In the genomic region with DNA sequence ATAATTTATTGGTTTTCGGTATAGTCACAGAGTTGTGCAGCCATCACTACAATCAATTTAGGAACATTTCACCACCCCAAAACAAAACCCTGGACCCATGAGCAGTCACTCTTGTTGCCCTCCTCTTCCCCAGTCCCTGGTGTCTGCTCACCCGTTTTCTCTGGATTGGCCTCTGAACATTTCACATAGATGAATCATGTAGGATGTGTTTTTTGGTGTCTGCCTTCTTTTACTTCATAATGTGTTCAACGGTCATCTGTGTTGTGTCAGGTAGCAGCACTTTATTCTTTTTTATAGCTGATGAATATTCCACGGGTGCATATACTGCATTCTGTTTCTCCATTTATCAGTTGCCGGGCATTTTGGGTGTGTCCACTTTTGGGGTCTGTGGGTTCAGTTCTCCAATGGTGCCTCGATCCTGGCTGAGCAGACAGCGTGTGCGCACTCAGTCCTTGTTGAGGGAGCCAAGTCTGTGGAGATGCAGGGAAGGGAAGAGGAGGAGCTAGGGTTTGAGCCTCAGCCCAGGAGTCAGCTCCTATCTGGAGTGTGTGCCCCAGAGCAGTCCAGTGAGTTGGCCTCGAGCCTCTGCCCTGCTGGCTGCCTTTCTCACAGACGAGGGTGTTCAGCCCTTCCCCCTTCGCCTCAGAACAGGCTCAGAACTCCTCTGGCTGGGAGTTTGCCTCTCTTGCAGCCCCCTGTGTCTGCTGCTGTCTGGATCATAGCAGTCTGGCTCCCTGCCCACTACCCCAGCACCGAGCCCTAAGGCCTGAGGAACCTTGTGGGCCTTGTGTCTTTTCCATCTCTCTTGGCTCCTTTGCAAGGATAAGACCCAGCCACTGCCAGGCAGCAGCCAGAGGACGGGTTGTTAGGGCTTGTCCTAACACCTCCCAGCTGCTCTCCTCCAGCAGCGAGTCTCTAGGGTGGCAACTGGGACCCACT, we compare ENCODE assay signal across 8 cellular contexts. TPM values are rescaled to one million over a fixed set of nuclear protein-coding genes. Genes with fewer than 3 reads are reported as not detected.
DNase-seq lines count a peak whose midpoint lies in the region; ATAC-seq and TF ChIP-seq lines count a peak whose summit lies in the region.

No MANE protein-coding gene starts in this region.

- H3K27me3 Mint-ChIP-seq in dendritic cell treated with granulocyte-macrophage colony-stimulating factor and Interleukin-4, amounts not matched to agents 40 ng/mL and 50 ng/mL, for 4 days, result peaks cover 8% of the 10 kb centered on the region
- peaks cover 6% of the 10 kb centered on the region for H3K27me3 Mint-ChIP-seq in mesothelial cell of epicardium (ENCODE audit: low read depth)

- intact Hi-C loops in dendritic cell treated with granulocyte-macrophage colony-stimulating factor and Interleukin-4, amounts not matched to agents 40 ng/mL and 50 ng/mL, for 4 days (cut with micrococcal nuclease), result loop anchor here (5.0 kb wide), 1 partner anchor 113 kb away; the partner anchor contains the start of gene SANBR

- H3K4me3 Mint-ChIP-seq in dendritic cell treated with granulocyte-macrophage colony-stimulating factor and Interleukin-4, amounts not matched to agents 40 ng/mL and 50 ng/mL, for 4 days, result peak overlapping the region; percentile 27
- H3K4me3 Mint-ChIP-seq in mesothelial cell of epicardium, result peak overlapping the region; percentile 86

- no peak for TF ChIP-seq CTCF in mesothelial cell of epicardium (IDR thresholded peaks at IDR 0.05; ENCODE audit: unreplicated experiment)

- H3K36me3 Mint-ChIP-seq in dendritic cell treated with granulocyte-macrophage colony-stimulating factor and Interleukin-4, amounts not matched to agents 40 ng/mL and 50 ng/mL, for 4 days (ENCODE audit: low read depth), result peaks cover 71% of the 10 kb centered on the region
- peaks cover 33% of the 10 kb centered on the region for H3K36me3 Mint-ChIP-seq in mesothelial cell of epicardium

- peak overlapping the region; percentile 93 for H3K27ac Mint-ChIP-seq in dendritic cell treated with granulocyte-macrophage colony-stimulating factor and Interleukin-4, amounts not matched to agents 40 ng/mL and 50 ng/mL, for 4 days
- H3K27ac Mint-ChIP-seq in mesothelial cell of epicardium, result peak overlapping the region; percentile 82

- H3K9me3 Mint-ChIP-seq in dendritic cell treated with granulocyte-macrophage colony-stimulating factor and Interleukin-4, amounts not matched to agents 40 ng/mL and 50 ng/mL, for 4 days, result no peaks in the 10 kb centered on the region
- no peaks in the 10 kb centered on the region for H3K9me3 Mint-ChIP-seq in mesothelial cell of epicardium

- DNase-seq in AG08395 (ENCODE audit: low spot score) (peak; percentile 56), NCI-H226 (peak; percentile 82), mesothelial cell of epicardium (ENCODE audit: low spot score in 2 of 2, unreplicated experiment in 2 of 2) (no peak), COLO829 (ENCODE audit: low spot score) (no peak)
- no peak for DNase-seq in activated effector memory CD4-positive, alpha-beta T cell treated with Interleukin-2 at 50 U/mL for 16 hours

- ATAC-seq in GM18873 (IDR thresholded peaks at IDR 0.05; ENCODE audit: low FRiP score, unreplicated experiment) (no peak), HG03565 (IDR thresholded peaks at IDR 0.05; ENCODE audit: unreplicated experiment) (no peak)

- peaks cover 65% of the 10 kb centered on the region for H3K4me1 Mint-ChIP-seq in dendritic cell treated with granulocyte-macrophage colony-stimulating factor and Interleukin-4, amounts not matched to agents 40 ng/mL and 50 ng/mL, for 4 days (ENCODE audit: low read depth)
- peaks cover 51% of the 10 kb centered on the region for H3K4me1 Mint-ChIP-seq in mesothelial cell of epicardium

RNA-seq across cellular contexts. Expression of gene C2orf74, which starts 18.0 kb away (rescaled TPM):
- total RNA-seq in mesothelial cell of epicardium, result 6.0 to 6.6 TPM (median 6.0 TPM) in 3 replicates

Comparison
In these comparisons a context has a peak if more than half of its experiments do, and no peak if none do; other contexts are left out.
1. DNase-seq: peak in AG08395 (single experiment) and NCI-H226 (single experiment); none in mesothelial cell of epicardium (0 of 2), COLO829 (single experiment) and activated effector memory CD4-positive, alpha-beta T cell treated with Interleukin-2 at 50 U/mL for 16 hours (single experiment).